9 cellular contexts compared by ENCODE assay signal in genomic region chr6:157644043-157644810, GRCh38.
A peak's percentile ranks its signal among the peaks of the same experiment; 100 is the strongest.
DNase-seq lines count a peak whose midpoint lies in the region; ATAC-seq and TF ChIP-seq lines count a peak whose summit lies in the region.
"Had no signal": no experiment of that assay in that cellular context is flagged by ENCODE, and none has a peak within 500 bp of the region (broad histone marks: within the 10 kb centered on the region; RNA-seq: fewer than 3 reads in every experiment).

No MANE protein-coding gene starts in this region.

- no peaks in the 10 kb centered on the region for H3K27me3 Mint-ChIP-seq in activated T-cell treated with anti-CD3 and anti-CD28 coated beads, Interleukin-2, amount 50 U/mL, for 72 hours (ENCODE audit: low read depth)

- no peaks in the 10 kb centered on the region for H3K36me3 ChIP-seq in left lung

- H3K4me3 ChIP-seq in AG10803 (ENCODE audit: low read length) (no peak overlapping the region), LNCaP clone FGC (ENCODE audit: low read depth, low read length) (no peak overlapping the region), left lung (no peak overlapping the region)
- H3K4me3 ChIP-seq: skin epidermis had no signal

- TF ChIP-seq POLR2A in erythroblast (IDR thresholded peaks at IDR 0.05; ENCODE audit: low read length): no peak

- no peaks in the 10 kb centered on the region for H3K9me3 Mint-ChIP-seq in activated T-cell treated with anti-CD3 and anti-CD28 coated beads, Interleukin-2, amount 50 U/mL, for 72 hours

- TF ChIP-seq CTCF in AG10803 (conservative IDR thresholded peaks at IDR 0.05; ENCODE audit: low read length) (peak; percentile 57), LNCaP clone FGC (IDR thresholded peaks at IDR 0.05; ENCODE audit: control insufficient read depth, extremely low read depth, insufficient read depth) (peak; percentile 71), left lung (IDR thresholded peaks at IDR 0.05) (no peak)

- intact Hi-C loops in left lung (cut with DNase I): no loop called here

- no peak overlapping the region for H3K27ac ChIP-seq in left lung
- H3K27ac ChIP-seq: skin epidermis had no signal

- peak in 1 of 2 donors; percentile 53 for ATAC-seq in activated T-cell treated with anti-CD3 and anti-CD28 coated beads, Interleukin-2, amount 50 U/mL, for 72 hours (replicated peaks in 1 of 2)
- ATAC-seq in left lung (peak; percentile 37), HG02970 (IDR thresholded peaks at IDR 0.05; ENCODE audit: low FRiP score, unreplicated experiment) (no peak), GM21423 (IDR thresholded peaks at IDR 0.05; ENCODE audit: unreplicated experiment) (no peak)

- H3K36me3 Mint-ChIP-seq in activated T-cell treated with anti-CD3 and anti-CD28 coated beads, Interleukin-2, amount 50 U/mL, for 72 hours (ENCODE audit: insufficient read depth in 2 of 2): no peaks in the 10 kb centered on the region

- DNase-seq in AG10803 (ENCODE audit: low read depth) (peak; percentile 39), LNCaP clone FGC (ENCODE audit: low read depth) (no peak), left lung (no peak), SW480 (ENCODE audit: low spot score) (no peak), erythroblast (lab: John Stamatoyannopoulos, UW) (no peak)
- DNase-seq in activated T-cell treated with anti-CD3 and anti-CD28 coated beads, Interleukin-2, amount 50 U/mL, for 72 hours: peak; percentile 24

- no peaks in the 10 kb centered on the region for H3K9me3 ChIP-seq in left lung

- H3K27me3 ChIP-seq in left lung: peaks cover 0 to 4% of the 10 kb centered on the region in 2 donors

- H3K27ac Mint-ChIP-seq in activated T-cell treated with anti-CD3 and anti-CD28 coated beads, Interleukin-2, amount 50 U/mL, for 72 hours: no peak overlapping the region

- H3K4me1 Mint-ChIP-seq in activated T-cell treated with anti-CD3 and anti-CD28 coated beads, Interleukin-2, amount 50 U/mL, for 72 hours (ENCODE audit: low read depth): peaks cover 25% of the 10 kb centered on the region

- H3K4me3 Mint-ChIP-seq in activated T-cell treated with anti-CD3 and anti-CD28 coated beads, Interleukin-2, amount 50 U/mL, for 72 hours: no peak overlapping the region

- H3K4me1 ChIP-seq in left lung: peaks cover 0 to 18% of the 10 kb centered on the region in 2 donors

Comparison
In these comparisons a context has a peak if more than half of its experiments do, and no peak if none do; other contexts are left out.
1. DNase-seq: peak in AG10803 (single experiment) and activated T-cell treated with anti-CD3 and anti-CD28 coated beads, Interleukin-2, amount 50 U/mL, for 72 hours (2 of 2); none in LNCaP clone FGC (single experiment), left lung (0 of 2), SW480 (single experiment) and erythroblast (0 of 2).
2. CTCF ChIP-seq: peak in AG10803 (single experiment) and LNCaP clone FGC (single experiment); none in left lung (0 of 2).